In genomic region chr3:127803619-127804018, GRCh38 we compare ENCODE assay signal across 11 cellular contexts. TPM values are rescaled to one million over a fixed set of nuclear protein-coding genes. Genes with fewer than 3 reads are reported as not detected.
DNase-seq lines count a peak whose midpoint lies in the region; ATAC-seq and TF ChIP-seq lines count a peak whose summit lies in the region.
"Had no signal": no experiment of that assay in that cellular context is flagged by ENCODE, and none has a peak within 500 bp of the region (broad histone marks: within the 10 kb centered on the region; RNA-seq: fewer than 3 reads in every experiment).

No MANE protein-coding gene starts in this region.

- intact Hi-C loops in colonic mucosa (cut with DNase I): no loop called here

- H3K27me3 ChIP-seq in colonic mucosa: no peaks in the 10 kb centered on the region

- H3K9me3 ChIP-seq in colonic mucosa: no peaks in the 10 kb centered on the region

- no peaks in the 10 kb centered on the region for H3K4me1 ChIP-seq in colonic mucosa

- no peak for ATAC-seq in HG02938 (IDR thresholded peaks at IDR 0.05; ENCODE audit: unreplicated experiment)

- TF ChIP-seq CTCF in colonic mucosa (IDR thresholded peaks at IDR 0.05): no peak

- H3K9ac ChIP-seq in colonic mucosa (ENCODE audit: low read depth in 2 of 2, low read length in 2 of 2): no peak overlapping the region

- no peak overlapping the region for H3K4me3 ChIP-seq in colonic mucosa

- DNase-seq in AG08395 (ENCODE audit: low spot score) (peak; percentile 90), LHCN-M2 (ENCODE audit: low read depth) (peak; percentile 91), dedifferentiated amniotic fluid mesenchymal stem cell (ENCODE audit: extremely low spot score) (peak; percentile 80), lung microvascular endothelial cell (ENCODE audit: low read depth in 2 of 2) (peak; percentile 84 to 86), MV-4-11 (lab: John Stamatoyannopoulos, UW) (no peak), colonic mucosa (no peak)
- DNase-seq in stimulated activated CD4-positive, alpha-beta T cell treated with anti-CD3 and anti-CD28 coated beads, Interleukin-4, amount 100 ng/mL, for 24 hours: no peak
- DNase-seq: activated CD4-positive, alpha-beta T cell treated with anti-CD3 and anti-CD28 coated beads for 4 hours; CD4-positive, CD25-positive, alpha-beta regulatory T cell; NCI-H1436 had no signal

- H3K27ac ChIP-seq in colonic mucosa: no peak overlapping the region

- H3K36me3 ChIP-seq in colonic mucosa: peaks cover 4% of the 10 kb centered on the region

RNA-seq across cellular contexts. Expression of gene MGLL, which starts 18.7 kb away (rescaled TPM):
- total RNA-seq in LHCN-M2 (2014; rRNA removed) (197 and 206 TPM in 2 replicates), lung microvascular endothelial cell (27.5 and 36.1 TPM in 2 replicates), colonic mucosa (100 to 1,000 TPM; 123 to 200 TPM)
- polyA plus RNA-seq in LHCN-M2 (2012): 221 TPM

Comparison
In these comparisons a context has a peak if more than half of its experiments do, and no peak if none do; other contexts are left out.
1. DNase-seq: peak in AG08395 (single experiment), LHCN-M2 (single experiment), dedifferentiated amniotic fluid mesenchymal stem cell (single experiment) and lung microvascular endothelial cell (2 of 2); none in MV-4-11 (single experiment), stimulated activated CD4-positive, alpha-beta T cell treated with anti-CD3 and anti-CD28 coated beads, Interleukin-4, amount 100 ng/mL, for 24 hours (single experiment) and colonic mucosa (single experiment).